Comparison of ENCODE assay signal across 8 cellular contexts in the genomic region with DNA sequence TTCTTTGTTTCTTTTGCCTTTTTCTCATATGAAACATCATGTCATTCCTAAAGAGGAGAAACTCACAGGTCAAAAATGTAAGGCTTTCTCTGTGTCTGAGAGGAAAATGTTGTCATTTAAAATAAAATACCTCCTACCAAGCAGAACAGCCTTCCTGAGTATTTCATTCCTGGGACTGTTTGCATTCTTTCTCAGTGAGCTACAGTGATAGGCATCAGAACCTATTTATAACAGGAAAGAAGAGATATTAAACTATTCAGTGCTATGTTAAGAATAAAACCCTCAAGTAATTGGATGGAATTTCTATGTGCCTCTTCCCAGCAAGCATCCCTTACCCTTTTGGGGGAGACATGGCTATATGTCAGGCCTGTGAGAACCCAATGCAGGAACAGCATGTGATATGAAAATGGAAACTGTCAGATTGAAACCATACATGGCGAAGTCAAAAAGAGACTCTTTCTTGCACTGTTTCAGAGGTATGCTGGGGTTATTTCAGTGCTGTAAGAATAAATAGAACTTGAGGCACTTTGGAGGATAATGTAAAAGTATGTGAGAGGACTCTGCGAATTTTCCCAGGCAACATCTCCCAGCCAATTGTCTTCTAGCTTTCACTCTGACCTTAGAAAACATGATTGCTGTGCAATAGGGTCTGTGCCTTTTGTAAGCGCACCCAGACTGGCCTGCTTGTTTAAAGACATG.
DNase-seq lines count a peak whose midpoint lies in the region; ATAC-seq, FAIRE-seq and TF ChIP-seq lines count a peak whose summit lies in the region.

No MANE protein-coding gene starts in this region.

- CTCF ChIA-PET in endothelial cell of umbilical vein (lab: Charles Lee) = interaction anchor here (0.7 to 2.8 kb wide), 15 partner anchors 12 to 195 kb away, joined by 3 to 12 read pairs (median 6); partner anchors contain the start of gene CCN2

- dilution Hi-C loops in endothelial cell of umbilical vein (cut with MboI; ENCODE audit: extremely low pct_ligation_motif_present, low sequenced_read_pairs) = no loop called here

- peak; percentile 83 for FAIRE-seq in endothelial cell of umbilical vein (lab: Jason Lieb, UNC)

- no peaks in the 10 kb centered on the region for H3K27me3 ChIP-seq in endothelial cell of umbilical vein (ENCODE audit: control insufficient read depth in 2 of 2, insufficient read depth in 2 of 2, low read length in 2 of 2)
- no peaks in the 10 kb centered on the region for H3K27me3 ChIP-seq in smooth muscle cell (ENCODE audit: low read depth)

- peak; percentile 57 for TF ChIP-seq POLR2A in endothelial cell of umbilical vein (IDR thresholded peaks at IDR 0.05; ENCODE audit: low read depth, low read length)

- DNase-seq in endothelial cell of umbilical vein (ENCODE audit: low read depth, low spot score) = peak; percentile 95
- DNase-seq in smooth muscle cell (lab: John Stamatoyannopoulos, UW; ENCODE audit: unreplicated experiment) = no peak
- DNase-seq in posterior vena cava (ENCODE audit: low spot score) = no peak
- DNase-seq in stimulated activated CD4-positive, alpha-beta T cell treated with anti-CD3 and anti-CD28 coated beads, Interleukin-12 subunit alpha, Interleukin-12 subunit beta, amount 100 ng/mL, for 4 hours = no peak
- DNase-seq in DMS153 (lab: John Stamatoyannopoulos, UW) = no peak
- DNase-seq in iPS-NIHi11 (ENCODE audit: low spot score) = no peak

- H3K9me3 ChIP-seq in endothelial cell of umbilical vein (replicated peaks; ENCODE audit: control insufficient read depth, insufficient read depth, low read length) (no peaks in the 10 kb centered on the region), smooth muscle cell (replicated peaks; ENCODE audit: low read depth) (no peaks in the 10 kb centered on the region)

- H2AFZ ChIP-seq in endothelial cell of umbilical vein (ENCODE audit: low read depth, low read length) (no peak overlapping the region), smooth muscle cell (ENCODE audit: low read depth) (peak overlapping the region; percentile 76)

- peak overlapping the region; percentile 99 for H3K27ac ChIP-seq in endothelial cell of umbilical vein (ENCODE audit: insufficient read depth, low read depth, low read length)
- peak overlapping the region; percentile 97 for H3K27ac ChIP-seq in smooth muscle cell (ENCODE audit: low read depth)

- POLR2A ChIA-PET in endothelial cell of umbilical vein (lab: Charles Lee) = interaction anchor here (0.6 to 8.1 kb wide), 8 partner anchors 21 to 136 kb away, joined by 3 to 135 read pairs (median 4); partner anchors contain the start of gene CCN2

- H3F3A ChIP-seq in smooth muscle cell (ENCODE audit: low read depth) = peaks cover 12% of the 10 kb centered on the region

- H3K9ac ChIP-seq in endothelial cell of umbilical vein (replicated peaks; ENCODE audit: extremely low read depth, insufficient read depth, low read length) (peak overlapping the region; percentile 93), smooth muscle cell (ENCODE audit: low read depth) (peak overlapping the region; percentile 79)

- H3K4me1 ChIP-seq in endothelial cell of umbilical vein (ENCODE audit: control insufficient read depth, extremely low read depth, insufficient read depth, low read length) = peaks cover 56% of the 10 kb centered on the region
- no peaks in the 10 kb centered on the region for H3K4me1 ChIP-seq in smooth muscle cell (ENCODE audit: low read depth)

- H3K4me2 ChIP-seq in endothelial cell of umbilical vein (ENCODE audit: insufficient read depth, low read length) = peak overlapping the region; percentile 43
- H3K4me2 ChIP-seq in smooth muscle cell = peak overlapping the region; percentile 48

- H3K4me3 ChIP-seq in endothelial cell of umbilical vein (replicated peaks in 1 of 3; ENCODE audit: insufficient read depth in 1 of 3, low read depth in 1 of 3, low read length in 3 of 3) (peak overlapping the region in 1 of 3 experiments; percentile 15), smooth muscle cell (no peak overlapping the region)

- H3K79me2 ChIP-seq in endothelial cell of umbilical vein (ENCODE audit: control insufficient read depth, insufficient read depth, low read length) (no peaks in the 10 kb centered on the region), smooth muscle cell (ENCODE audit: low read depth) (no peaks in the 10 kb centered on the region)

- no peaks in the 10 kb centered on the region for H3K9me1 ChIP-seq in endothelial cell of umbilical vein (replicated peaks; ENCODE audit: control insufficient read depth, extremely low read depth, insufficient read depth, low read length)

- H4K20me1 ChIP-seq in endothelial cell of umbilical vein (replicated peaks; ENCODE audit: control insufficient read depth, extremely low read depth, insufficient read depth, low read length) (no peaks in the 10 kb centered on the region), smooth muscle cell (ENCODE audit: low read depth) (no peaks in the 10 kb centered on the region)

- peak; percentile 91 for ATAC-seq in GM19351 (IDR thresholded peaks at IDR 0.05; ENCODE audit: unreplicated experiment)
- ATAC-seq in HG03520 (IDR thresholded peaks at IDR 0.05; ENCODE audit: unreplicated experiment) = peak; percentile 88

- H3K36me3 ChIP-seq in endothelial cell of umbilical vein (ENCODE audit: control insufficient read depth in 2 of 2, extremely low read depth in 1 of 2, insufficient read depth in 2 of 2, low read length in 2 of 2) = no peaks in the 10 kb centered on the region
- H3K36me3 ChIP-seq in smooth muscle cell (ENCODE audit: low read depth) = no peaks in the 10 kb centered on the region

- no peak for TF ChIP-seq CTCF in endothelial cell of umbilical vein (IDR thresholded peaks at IDR 0.05; ENCODE audit: extremely low read depth in 1 of 2, insufficient read depth in 1 of 2, low read depth in 1 of 2, low read length in 2 of 2)
- no peak for TF ChIP-seq CTCF in smooth muscle cell (IDR thresholded peaks at IDR 0.05; ENCODE audit: borderline replicate concordance, insufficient read depth, poor library complexity, severe bottlenecking)

- 85% methylated on average over 3 of the region's 3 CpGs for WGBS in smooth muscle cell (ENCODE audit: low lambda C conversion rate)

- intact Hi-C loops in endothelial cell of umbilical vein (cut with micrococcal nuclease) (loop anchor here (1.0 to 2.0 kb wide), 7 partner anchors 13 to 134 kb away; partner anchors contain the start of gene CCN2), posterior vena cava (cut with DNase I) (no loop called here)

- TSS peak; percentile 90 for BruUV-seq in endothelial cell of umbilical vein (replicated peaks; lab: Mats Ljungman, UMichigan)

TF ChIP-seq in endothelial cell of umbilical vein, 7 proteins besides CTCF, POLR2A, EP300 and RAD21:
- TF ChIP-seq MYC (IDR thresholded peaks at IDR 0.05; ENCODE audit: low read depth, low read length) = no peak
- TF ChIP-seq MAX (IDR thresholded peaks at IDR 0.05; ENCODE audit: insufficient read depth, insufficient read length) = no peak
- peak; percentile 92 for TF ChIP-seq JUN (IDR thresholded peaks at IDR 0.05; ENCODE audit: borderline replicate concordance, insufficient read depth, insufficient read length, low read depth)
- no peak for TF ChIP-seq EZH2 (IDR thresholded peaks at IDR 0.05; ENCODE audit: borderline replicate concordance, low read depth, low read length, severe bottlenecking)
- TF ChIP-seq GATA2 (IDR thresholded peaks at IDR 0.05; ENCODE audit: insufficient read depth, insufficient read length, low read depth, low read length) = peak; percentile 96
- TF ChIP-seq FOS (IDR thresholded peaks at IDR 0.05; ENCODE audit: borderline replicate concordance, insufficient read depth, low read length) = peak; percentile 69
